7 cellular contexts compared by ENCODE assay signal in the genomic region with DNA sequence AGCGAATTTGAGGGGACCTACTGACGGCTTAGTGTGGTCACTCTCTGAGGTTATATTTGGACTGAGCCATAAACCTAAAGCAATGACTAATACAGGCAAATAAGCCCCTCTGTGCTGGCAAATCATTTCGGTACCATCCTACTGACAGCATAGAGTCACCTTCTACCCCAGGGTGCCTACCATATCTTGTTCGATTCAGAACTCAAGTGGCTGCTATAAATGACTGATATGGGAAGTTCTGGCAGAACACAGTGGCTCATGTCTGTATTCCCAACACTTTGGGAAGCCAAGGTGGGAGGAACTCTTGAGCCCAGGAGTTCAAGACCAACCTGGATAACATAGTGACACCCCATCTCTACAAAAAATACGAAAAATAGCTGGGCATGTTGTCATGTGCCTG.
"Had no signal": no experiment of that assay in that cellular context is flagged by ENCODE, and none has a peak within 500 bp of the region (broad histone marks: within the 10 kb centered on the region; RNA-seq: fewer than 3 reads in every experiment).

No MANE protein-coding gene starts in this region.

- H3K27ac Mint-ChIP-seq: GM23338, H9 had no signal

- H3K9me3 Mint-ChIP-seq: GM23338, H9 had no signal

- H2AFZ ChIP-seq: GM23338 had no signal

- DNase-seq: H9, HCEC 1CT, IMR-90 had no signal

- H3K4me3 ChIP-seq: GM23338 had no signal

- H3K4me3 Mint-ChIP-seq: GM23338, H9 had no signal

- ATAC-seq: GM23338 had no signal

- H3K4me2 ChIP-seq: GM23338 had no signal

- FAIRE-seq: H1, H54, HTR-8/SVneo had no signal
